In the genomic region with DNA sequence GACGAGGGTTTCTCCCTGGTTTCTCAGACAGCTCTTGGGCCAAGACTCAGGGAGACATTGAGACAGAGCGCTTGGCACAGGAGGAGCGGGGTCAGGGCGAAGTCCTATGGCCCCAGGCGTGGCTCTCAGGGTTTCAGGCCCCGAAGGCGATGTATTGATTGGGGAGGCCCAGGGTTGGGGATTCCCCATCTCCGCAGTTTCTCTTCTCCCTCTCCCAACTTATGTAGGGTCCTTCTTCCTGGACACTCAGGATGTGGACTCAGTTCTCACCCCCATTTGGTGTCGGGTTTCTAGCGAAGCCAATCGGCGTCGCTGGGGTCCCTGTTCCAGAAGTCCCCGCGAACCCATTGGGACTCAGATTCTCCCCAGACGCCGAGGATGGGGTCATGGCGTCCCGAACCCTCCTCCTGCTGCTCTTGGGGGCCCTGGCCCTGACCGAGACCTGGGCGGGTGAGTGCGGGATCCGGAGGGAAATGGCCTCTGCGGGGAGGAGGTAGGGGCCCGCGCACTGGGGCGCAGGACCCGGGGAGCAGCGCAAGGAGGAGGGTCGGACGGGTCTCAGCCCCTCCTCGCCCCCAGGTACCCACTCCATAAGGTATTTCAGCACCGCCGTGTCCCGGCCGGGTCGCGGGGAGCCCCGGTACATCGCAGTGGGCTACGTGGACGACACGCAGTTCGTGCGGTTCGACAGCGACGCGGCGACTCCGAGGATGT, we compare ENCODE assay signal across 9 cellular contexts. TPM values are rescaled to one million over a fixed set of nuclear protein-coding genes. Genes with fewer than 3 reads are reported as not detected.
DNase-seq lines count a peak whose midpoint lies in the region; ATAC-seq and TF ChIP-seq lines count a peak whose summit lies in the region.
"Had no signal": no experiment of that assay in that cellular context is flagged by ENCODE, and none has a peak within 500 bp of the region (broad histone marks: within the 10 kb centered on the region; RNA-seq: fewer than 3 reads in every experiment).

No MANE protein-coding gene starts in this region.

- no peaks in the 10 kb centered on the region for H3K9me3 ChIP-seq in heart right ventricle
- H3K9me3 ChIP-seq in ascending aorta = no peaks in the 10 kb centered on the region

- H3K27ac Mint-ChIP-seq in activated T-cell treated with anti-CD3 and anti-CD28 coated beads, Interleukin-2, amount 50 U/mL, for 72 hours = peak overlapping the region; percentile 91
- H3K27ac Mint-ChIP-seq: nephron had no signal

- H3K9me3 Mint-ChIP-seq in activated T-cell treated with anti-CD3 and anti-CD28 coated beads, Interleukin-2, amount 50 U/mL, for 72 hours = no peaks in the 10 kb centered on the region
- H3K9me3 Mint-ChIP-seq: nephron had no signal

- ATAC-seq in HG03097 (IDR thresholded peaks at IDR 0.05; ENCODE audit: low FRiP score, unreplicated experiment) (peak; percentile 27), heart right ventricle (peak; percentile 53 to 73 (median 60))
- ATAC-seq in activated T-cell treated with anti-CD3 and anti-CD28 coated beads, Interleukin-2, amount 50 U/mL, for 72 hours (replicated peaks in 1 of 2) = peak; percentile 55 to 60

- H3K36me3 ChIP-seq in heart right ventricle (peaks cover 0 to 6% (median 0%) of the 10 kb centered on the region in 9 donors), ascending aorta (no peaks in the 10 kb centered on the region)

- in situ Hi-C loops in GM13977 (cut with MboI; ENCODE audit: low pct_unique_long_range_greater_than_20kb, low sequenced_read_pairs, unreplicated experiment) = no loop called here

- peak overlapping the region; percentile 44 to 81 (median 62) for H3K4me3 ChIP-seq in heart right ventricle
- H3K4me3 ChIP-seq in skin epidermis = peak overlapping the region; percentile 45 to 84 (median 57)
- peak overlapping the region in 1 of 2 donors; percentile 66 for H3K4me3 ChIP-seq in ascending aorta

- TF ChIP-seq CTCF in GM13977 (IDR thresholded peaks at IDR 0.05; ENCODE audit: extremely low read depth, insufficient read depth, missing control alignments) (no peak), heart right ventricle (IDR thresholded peaks at IDR 0.05) (no peak), ascending aorta (IDR thresholded peaks at IDR 0.05) (no peak)

- intact Hi-C loops in heart right ventricle (cut with DNase I) (loop anchor here in 5 of 10 donors (5.0 to 10.0 kb wide), 4 partner anchors 39 to 79 kb away; no protein-coding TSS in a partner anchor), ascending aorta (cut with DNase I) (loop anchor here (2.0 to 5.0 kb wide), 4 partner anchors 17 to 274 kb away; partner anchors contain the start of gene HLA-A)

- no peaks in the 10 kb centered on the region for H3K27me3 Mint-ChIP-seq in activated T-cell treated with anti-CD3 and anti-CD28 coated beads, Interleukin-2, amount 50 U/mL, for 72 hours (ENCODE audit: low read depth)

- H3K4me1 Mint-ChIP-seq in activated T-cell treated with anti-CD3 and anti-CD28 coated beads, Interleukin-2, amount 50 U/mL, for 72 hours (ENCODE audit: low read depth) = peaks cover 53% of the 10 kb centered on the region
- H3K4me1 Mint-ChIP-seq: nephron had no signal

- WGBS in heart right ventricle, 2 donors = 19 to 21% methylated on average over 51 of the region's 51 CpGs

- H3K4me1 ChIP-seq in heart right ventricle (peaks cover 0 to 23% (median 12%) of the 10 kb centered on the region in 9 donors), ascending aorta (no peaks in the 10 kb centered on the region)

- H3K36me3 Mint-ChIP-seq in activated T-cell treated with anti-CD3 and anti-CD28 coated beads, Interleukin-2, amount 50 U/mL, for 72 hours (ENCODE audit: insufficient read depth in 2 of 2) = peaks cover 2 to 3% of the 10 kb centered on the region in 2 donors

- H3K27me3 ChIP-seq in heart right ventricle (no peaks in the 10 kb centered on the region), ascending aorta (no peaks in the 10 kb centered on the region)

- H3K4me3 Mint-ChIP-seq in activated T-cell treated with anti-CD3 and anti-CD28 coated beads, Interleukin-2, amount 50 U/mL, for 72 hours = peak overlapping the region; percentile 87 to 94
- H3K4me3 Mint-ChIP-seq: nephron had no signal

- H3K27ac ChIP-seq in heart right ventricle (peak overlapping the region; percentile 68 to 97 (median 88)), skin epidermis (peak overlapping the region; percentile 79 to 99 (median 92)), ascending aorta (peak overlapping the region in 1 of 2 donors; percentile 79)

- DNase-seq in GM13977 (ENCODE audit: low spot score) (peak; percentile 65), heart right ventricle (peak in 1 of 2 donors; percentile 20), NCI-H748 (lab: John Stamatoyannopoulos, UW; ENCODE audit: unreplicated experiment) (no peak), ascending aorta (ENCODE audit: low spot score in 2 of 2) (no peak), NCI-H69 (lab: John Stamatoyannopoulos, UW) (no peak)
- peak; percentile 53 to 60 for DNase-seq in activated T-cell treated with anti-CD3 and anti-CD28 coated beads, Interleukin-2, amount 50 U/mL, for 72 hours

RNA-seq across cellular contexts. Expression of gene HLA-A, which starts 16.1 kb away (rescaled TPM):
- total RNA-seq in activated T-cell treated with anti-CD3 and anti-CD28 coated beads, Interleukin-2, amount 50 U/mL, for 72 hours = 1,000 to 10,000 TPM; 1,261 to 1,795 TPM
- total RNA-seq in heart right ventricle = 1,000 to 10,000 TPM in 1 of 10 donors, 100 to 1,000 TPM in 9; 218 to 1,594 (median 276) TPM
- 1,000 to 10,000 TPM in 1 of 2 donors, 100 to 1,000 TPM in 1; 450 to 1,261 TPM for polyA plus RNA-seq in heart right ventricle
- total RNA-seq in ascending aorta = 1,099 TPM

Comparison
In these comparisons a context has a peak if more than half of its experiments do, and no peak if none do; other contexts are left out.
1. DNase-seq: peak in GM13977 (single experiment) and activated T-cell treated with anti-CD3 and anti-CD28 coated beads, Interleukin-2, amount 50 U/mL, for 72 hours (2 of 2); none in NCI-H748 (single experiment), ascending aorta (0 of 2) and NCI-H69 (single experiment).
2. Peak in every context shown above with its lines, with median percentiles within 50 percentile points of each other: ATAC-seq.